Comparison of ENCODE assay signal across 1 cellular context in genomic region chr7:101169838-101170531, GRCh38.
TF ChIP-seq lines count a peak whose summit lies in the region.

No MANE protein-coding gene starts in this region.

TF ChIP-seq in HepG2, 621 proteins besides CTCF, POLR2A, EP300 and RAD21 (continued from another document):
- TF ChIP-seq PPARG (CRISPR knock-in tag; conservative IDR thresholded peaks at IDR 0.05) (no peak), RXRB (CRISPR knock-in tag; IDR thresholded peaks at IDR 0.05; ENCODE audit: borderline replicate concordance) (no peak), SMYD3 (CRISPR knock-in tag; IDR thresholded peaks at IDR 0.05) (no peak), REXO4 (CRISPR knock-in tag; IDR thresholded peaks at IDR 0.05; ENCODE audit: borderline replicate concordance) (no peak)
